Comparison of ENCODE assay signal across 9 cellular contexts in genomic region chr5:148828461-148829247, GRCh38.
A peak's percentile ranks its signal among the peaks of the same experiment; 100 is the strongest.
DNase-seq lines count a peak whose midpoint lies in the region; ATAC-seq, FAIRE-seq and TF ChIP-seq lines count a peak whose summit lies in the region.
"Had no signal": no experiment of that assay in that cellular context is flagged by ENCODE, and none has a peak within 500 bp of the region (broad histone marks: within the 10 kb centered on the region; RNA-seq: fewer than 3 reads in every experiment).

No MANE protein-coding gene starts in this region.

- H3K4me2 ChIP-seq in parathyroid adenoma (ENCODE audit: low read length) = peak overlapping the region; percentile 54

- peaks cover 11% of the 10 kb centered on the region for H3K79me2 ChIP-seq in parathyroid adenoma

- DNase-seq in ELR (ENCODE audit: low read depth) (peak; percentile 67), NAMALWA (ENCODE audit: low spot score) (peak; percentile 30), SKM-1 (lab: John Stamatoyannopoulos, UW; ENCODE audit: unreplicated experiment) (no peak), D721Med (ENCODE audit: insufficient read length, low spot score) (no peak)
- no peak for DNase-seq in activated CD4-positive, alpha-beta T cell treated with anti-CD3 and anti-CD28 coated beads for 4 hours
- DNase-seq: thyroid gland had no signal

- H3K9me3 ChIP-seq in duodenal mucosa (ENCODE audit: control insufficient read depth in 1 of 2, low read length in 2 of 2) = no peaks in the 10 kb centered on the region
- no peaks in the 10 kb centered on the region for H3K9me3 ChIP-seq in parathyroid adenoma (ENCODE audit: control insufficient read depth, low read length)
- H3K9me3 ChIP-seq: thyroid gland had no signal

- H2AFZ ChIP-seq in parathyroid adenoma = peak overlapping the region; percentile 43

- H3K36me3 ChIP-seq in duodenal mucosa (ENCODE audit: control insufficient read depth in 1 of 2, insufficient read depth in 2 of 2, low read length in 2 of 2) (no peaks in the 10 kb centered on the region), parathyroid adenoma (ENCODE audit: control insufficient read depth, insufficient read depth, low read length) (no peaks in the 10 kb centered on the region)
- H3K36me3 ChIP-seq: thyroid gland had no signal

- no peak for ATAC-seq in HG03460 (IDR thresholded peaks at IDR 0.05; ENCODE audit: unreplicated experiment)

- peak overlapping the region in 1 of 2 donors; percentile 23 for H3K9ac ChIP-seq in duodenal mucosa (ENCODE audit: low read depth in 1 of 2, low read length in 2 of 2)
- H3K9ac ChIP-seq in parathyroid adenoma = no peak overlapping the region

- peaks cover 0 to 2% of the 10 kb centered on the region in 2 donors for H3K27me3 ChIP-seq in duodenal mucosa (ENCODE audit: control insufficient read depth in 1 of 2, insufficient read depth in 2 of 2, low read length in 2 of 2)
- H3K27me3 ChIP-seq in parathyroid adenoma (ENCODE audit: control insufficient read depth, insufficient read depth, low read length) = no peaks in the 10 kb centered on the region

- H3K4me1 ChIP-seq in duodenal mucosa (ENCODE audit: control insufficient read depth in 1 of 2, insufficient read depth in 2 of 2, low read length in 2 of 2) (peaks cover 9 to 22% of the 10 kb centered on the region in 2 donors), parathyroid adenoma (peaks cover 46% of the 10 kb centered on the region)

- H3K4me3 ChIP-seq in duodenal mucosa (ENCODE audit: low read depth in 1 of 2, low read length in 2 of 2) (peak overlapping the region; percentile 48 to 74), parathyroid adenoma (ENCODE audit: low read depth, low read length) (peak overlapping the region; percentile 55)

- TF ChIP-seq CTCF in parathyroid adenoma (IDR thresholded peaks at IDR 0.05) (no peak), D721Med (IDR thresholded peaks at IDR 0.05; ENCODE audit: insufficient read depth, missing control alignments) (no peak)

- H3K27ac ChIP-seq in duodenal mucosa (ENCODE audit: low read depth, low read length) = no peak overlapping the region
- H3K27ac ChIP-seq in parathyroid adenoma = peak overlapping the region; percentile 83
- H3K27ac ChIP-seq: thyroid gland had no signal

- no peak for FAIRE-seq in D721Med (lab: Jason Lieb, UNC)

Comparison
In these comparisons a context has a peak if more than half of its experiments do, and no peak if none do; other contexts are left out.
1. DNase-seq: peak in ELR (single experiment) and NAMALWA (single experiment); none in SKM-1 (single experiment), activated CD4-positive, alpha-beta T cell treated with anti-CD3 and anti-CD28 coated beads for 4 hours (0 of 2) and D721Med (single experiment).